In the genomic region with DNA sequence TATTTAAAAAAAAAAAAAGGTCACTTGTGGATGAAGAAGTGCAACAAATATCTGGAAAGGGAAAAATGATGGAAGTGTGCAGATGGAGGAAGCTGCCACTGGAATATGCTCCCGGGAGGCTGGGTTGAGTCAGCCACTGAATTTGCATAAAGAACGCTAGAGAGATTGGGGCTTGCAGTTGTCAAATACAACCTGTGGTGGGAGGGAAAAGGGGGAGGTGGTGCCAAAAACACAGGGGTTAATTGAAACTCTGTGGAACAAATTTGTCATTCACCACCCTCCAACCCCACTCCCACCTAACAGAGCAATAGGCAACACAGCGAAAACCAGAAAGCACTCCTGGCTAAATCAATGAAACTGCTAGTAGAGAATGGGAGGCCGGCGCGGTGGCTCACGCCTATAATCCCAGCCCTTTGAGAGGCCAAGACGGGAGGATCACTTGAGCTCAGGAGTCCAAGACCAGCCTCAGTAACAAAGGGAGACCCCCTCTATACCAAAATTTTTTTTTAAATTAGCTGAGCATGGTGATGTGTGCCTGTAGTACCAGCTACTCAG, we compare ENCODE assay signal across 19 cellular contexts.
"Had no signal": no experiment of that assay in that cellular context is flagged by ENCODE, and none has a peak within 500 bp of the region (broad histone marks: within the 10 kb centered on the region; RNA-seq: fewer than 3 reads in every experiment).

No MANE protein-coding gene starts in this region.

- DNase-seq: activated CD4-positive, alpha-beta memory T cell treated with anti-CD3 and anti-CD28 coated beads, Interleukin-2, amount 10 ng/mL, durations not matched to agents 7 days and 5 days; activated CD4-positive, alpha-beta T cell treated with anti-CD3 and anti-CD28 coated beads, Interleukin-2, amount 10 ng/mL, durations not matched to agents 24 days and 14 days; activated T-cell treated with anti-CD3 and anti-CD28 coated beads, Interleukin-2, amount 50 U/mL, for 1 hour; aorta; central memory CD4-positive, alpha-beta T cell; left lung; naive thymus-derived CD4-positive, alpha-beta T cell; retina; stimulated activated CD4-positive, alpha-beta T cell treated with anti-CD3 and anti-CD28 coated beads, Interleukin-2, amount 100 ng/mL, for 48 hours; stimulated activated naive CD4-positive, alpha-beta T cell; T-helper 2 cell; testis had no signal

- H3K27ac Mint-ChIP-seq: activated CD4-positive, alpha-beta memory T cell treated with anti-CD3 and anti-CD28 coated beads, Interleukin-2, amount 10 ng/mL, durations not matched to agents 7 days and 5 days; activated CD4-positive, alpha-beta T cell treated with anti-CD3 and anti-CD28 coated beads, Interleukin-2, amount 10 ng/mL, durations not matched to agents 24 days and 14 days; activated naive CD4-positive, alpha-beta T cell treated with anti-CD3 and anti-CD28 coated beads, Interleukin-2, amount 50 U/mL, for 72 hours; naive thymus-derived CD4-positive, alpha-beta T cell; type B pancreatic cell had no signal

- H3K27me3 ChIP-seq: testis had no signal

- ATAC-seq: activated CD4-positive, CD25-positive, alpha-beta regulatory T cell treated with anti-CD3 and anti-CD28 coated beads, Interleukin-2, amount 50 U/mL, for 24 hours; activated naive CD4-positive, alpha-beta T cell treated with anti-CD3 and anti-CD28 coated beads, Interleukin-2, amount 50 U/mL, for 72 hours; left lung; naive thymus-derived CD4-positive, alpha-beta T cell had no signal

- H3K4me1 ChIP-seq: left lung, testis had no signal

- H3K4me3 Mint-ChIP-seq: activated CD4-positive, alpha-beta memory T cell treated with anti-CD3 and anti-CD28 coated beads, Interleukin-2, amount 10 ng/mL, durations not matched to agents 7 days and 5 days; activated CD4-positive, alpha-beta T cell treated with anti-CD3 and anti-CD28 coated beads, Interleukin-2, amount 10 ng/mL, durations not matched to agents 24 days and 14 days; brain; naive thymus-derived CD4-positive, alpha-beta T cell; neural crest cell; type B pancreatic cell had no signal

- H3K4me3 ChIP-seq: left lung, lung, testis had no signal

- H3K27ac ChIP-seq: epithelial cell of prostate, left lung, testis had no signal

- H3K9me3 Mint-ChIP-seq: activated CD4-positive, alpha-beta memory T cell treated with anti-CD3 and anti-CD28 coated beads, Interleukin-2, amount 10 ng/mL, durations not matched to agents 7 days and 5 days; activated CD4-positive, alpha-beta T cell treated with anti-CD3 and anti-CD28 coated beads, Interleukin-2, amount 10 ng/mL, durations not matched to agents 24 days and 14 days; activated naive CD4-positive, alpha-beta T cell treated with anti-CD3 and anti-CD28 coated beads, Interleukin-2, amount 50 U/mL, for 72 hours; naive thymus-derived CD4-positive, alpha-beta T cell; neural crest cell; type B pancreatic cell had no signal

- H3K9me3 ChIP-seq: left lung, testis had no signal

- H3K4me1 Mint-ChIP-seq: activated CD4-positive, alpha-beta memory T cell treated with anti-CD3 and anti-CD28 coated beads, Interleukin-2, amount 10 ng/mL, durations not matched to agents 7 days and 5 days; activated CD4-positive, alpha-beta T cell treated with anti-CD3 and anti-CD28 coated beads, Interleukin-2, amount 10 ng/mL, durations not matched to agents 24 days and 14 days; naive thymus-derived CD4-positive, alpha-beta T cell had no signal

- H3K36me3 Mint-ChIP-seq: activated naive CD4-positive, alpha-beta T cell treated with anti-CD3 and anti-CD28 coated beads, Interleukin-2, amount 50 U/mL, for 72 hours; brain; naive thymus-derived CD4-positive, alpha-beta T cell; type B pancreatic cell had no signal
